Comparison of ENCODE assay signal across 10 cellular contexts in genomic region chrX:46279214-46279924, GRCh38.
DNase-seq lines count a peak whose midpoint lies in the region; ATAC-seq, FAIRE-seq and TF ChIP-seq lines count a peak whose summit lies in the region.
"Had no signal": no experiment of that assay in that cellular context is flagged by ENCODE, and none has a peak within 500 bp of the region (broad histone marks: within the 10 kb centered on the region; RNA-seq: fewer than 3 reads in every experiment).

No MANE protein-coding gene starts in this region.

- H3K14ac ChIP-seq in H1 (ENCODE audit: insufficient read length), result no peak overlapping the region

- H2BK120ac ChIP-seq in H1 (replicated peaks; ENCODE audit: low read depth, low read length), result no peak overlapping the region

- FAIRE-seq in H1 (lab: Jason Lieb, UNC), result peak; percentile 80

- no peaks in the 10 kb centered on the region for H3K36me3 ChIP-seq in NT2/D1 (ENCODE audit: insufficient read depth, insufficient read length, low read length)
- no peaks in the 10 kb centered on the region for H3K36me3 ChIP-seq in H1 (ENCODE audit: control insufficient read depth in 2 of 4, insufficient read depth in 4 of 4, low read length in 3 of 4)
- H3K36me3 ChIP-seq: right atrium auricular region had no signal

- POLR2A ChIA-PET in H1 (lab: Charles Lee; ENCODE audit: partially characterized antibody), result no interaction called here

- no peak for TF ChIP-seq POLR2A in H1 (IDR thresholded peaks at IDR 0.05; ENCODE audit: control extremely low read depth in 1 of 2, low read depth in 2 of 2, low read length in 2 of 2)

- H3K9ac ChIP-seq in NT2/D1 (ENCODE audit: insufficient read length, low read depth) (no peak overlapping the region), H1 (replicated peaks in 1 of 4; ENCODE audit: extremely low read depth in 1 of 4, low read depth in 3 of 4, low read length in 3 of 4) (no peak overlapping the region; a peak in 1 of 7 replicates)

- no peaks in the 10 kb centered on the region for H4K20me1 ChIP-seq in H1 (replicated peaks in 1 of 2; ENCODE audit: control insufficient read depth in 1 of 2, insufficient read depth in 2 of 2, low read length in 2 of 2)

- H3K4ac ChIP-seq in H1 (replicated peaks; ENCODE audit: insufficient read length, low read depth, low read length), result no peak overlapping the region

- no peaks in the 10 kb centered on the region for H3K79me2 ChIP-seq in H1 (ENCODE audit: control insufficient read depth in 1 of 2, insufficient read depth in 2 of 2, low read length in 2 of 2)

- H2BK12ac ChIP-seq in H1 (ENCODE audit: low read depth, low read length), result no peak overlapping the region

- H3K23ac ChIP-seq in H1 (ENCODE audit: insufficient read length), result no peak overlapping the region

- no peaks in the 10 kb centered on the region for H3K79me1 ChIP-seq in H1 (ENCODE audit: low read depth, low read length)

- no peak for TF ChIP-seq EP300 in H1 (IDR thresholded peaks at IDR 0.05; ENCODE audit: borderline replicate concordance in 1 of 2, low read depth in 2 of 2, low read length in 2 of 2)

- peak overlapping the region; percentile 32 to 45; a peak in 2 of 4 replicates for H3K4me2 ChIP-seq in H1 (ENCODE audit: insufficient read depth in 1 of 2, low read depth in 2 of 2, low read length in 2 of 2)

- H4K5ac ChIP-seq in H1 (ENCODE audit: insufficient read length, low read depth, low read length), result no peak overlapping the region

- H3K18ac ChIP-seq in H1 (ENCODE audit: extremely low read depth, low read length), result no peak overlapping the region

- no peak overlapping the region for H2AK5ac ChIP-seq in H1 (ENCODE audit: low read depth, low read length)

- H4K91ac ChIP-seq in H1 (replicated peaks; ENCODE audit: insufficient read length, low read length), result no peak overlapping the region

- peak; percentile 6 for DNase-seq in activated T-cell treated with anti-CD3 and anti-CD28 coated beads for 4 hours
- no peak for DNase-seq in activated T-cell treated with anti-CD3 and anti-CD28 coated beads, Interleukin-2, amount 50 U/mL, for 48 hours
- peak; percentile 11 for DNase-seq in NT2/D1 (ENCODE audit: low read depth, low spot score)
- DNase-seq in H1 (ENCODE audit: low read depth in 1 of 2, low spot score in 2 of 2), result no peak
- no peak for DNase-seq in retinal pigment epithelial cell (ENCODE audit: low read depth)
- DNase-seq in NCI-H1930 (lab: John Stamatoyannopoulos, UW), result no peak
- DNase-seq: NCI-H2081 treated with DMSO at 0.1 percent for 48 hours had no signal

- 38% methylated on average over 4 of the region's 4 CpGs; no CpG with 5 or more reads in 1 of the 2 experiments for WGBS in H1 (ENCODE audit: extremely low coverage in 1 of 2, insufficient coverage in 1 of 2, insufficient read length in 1 of 2, insufficient replicate concordance in 2 of 2, low coverage in 1 of 2, low lambda C conversion rate in 2 of 2, missing lambda C conversion rate in 1 of 2), 2 experiments

- no peak overlapping the region for H2BK15ac ChIP-seq in H1 (ENCODE audit: low read length)

- CTCF ChIA-PET in H1 (lab: Charles Lee; ENCODE audit: partially characterized antibody), result no interaction called here

- TF ChIP-seq CTCF in H1 (IDR thresholded peaks at IDR 0.05; ENCODE audit: control extremely low read depth in 1 of 3, insufficient read depth in 1 of 3, low read depth in 1 of 3, low read length in 3 of 3) (no peak), retinal pigment epithelial cell (conservative IDR thresholded peaks at IDR 0.05; ENCODE audit: low read depth, low read length) (peak; percentile 24)

- peak overlapping the region; percentile 91; the same call in 1 of the 2 replicates for H2AFZ ChIP-seq in H1 (ENCODE audit: low read length)

- H3K9me3 ChIP-seq in NT2/D1 (ENCODE audit: insufficient read depth, low read length) (no peaks in the 10 kb centered on the region), H1 (ENCODE audit: insufficient read depth in 2 of 2, low read depth in 1 of 2, low read length in 1 of 2) (no peaks in the 10 kb centered on the region; a peak in 1 of 4 replicates)
- H3K9me3 ChIP-seq: right atrium auricular region had no signal

- no peak overlapping the region for H3K27ac ChIP-seq in H1 (ENCODE audit: low read depth, low read length)
- H3K27ac ChIP-seq: right atrium auricular region had no signal

- no peaks in the 10 kb centered on the region for H3K23me2 ChIP-seq in H1 (ENCODE audit: low read depth, low read length)

- no peak overlapping the region for H3K56ac ChIP-seq in H1 (replicated peaks; ENCODE audit: insufficient read length, low read depth, low read length)

- no peaks in the 10 kb centered on the region for H3K27me3 ChIP-seq in NT2/D1 (ENCODE audit: insufficient read depth, insufficient read length)
- no peaks in the 10 kb centered on the region for H3K27me3 ChIP-seq in H1 (replicated peaks in 1 of 4; ENCODE audit: control insufficient read depth in 3 of 4, extremely low read depth in 1 of 4, insufficient read depth in 3 of 4, low read length in 3 of 4)
- H3K27me3 ChIP-seq: right atrium auricular region had no signal

- no peaks in the 10 kb centered on the region for H3K4me1 ChIP-seq in NT2/D1 (ENCODE audit: insufficient read depth, insufficient read length)
- peaks cover 0 to 5% (median 2%) of the 10 kb centered on the region in 4 experiments; a peak in 2 of 7 replicates for H3K4me1 ChIP-seq in H1 (replicated peaks in 1 of 4; ENCODE audit: control insufficient read depth in 3 of 4, insufficient read depth in 4 of 4, low read length in 3 of 4)
- H3K4me1 ChIP-seq: right atrium auricular region had no signal

- H4K8ac ChIP-seq in H1 (ENCODE audit: extremely low read depth, insufficient read depth, low read length), result no peak overlapping the region; the same call in 1 of the 2 replicates

- H2BK20ac ChIP-seq in H1 (ENCODE audit: low read length), result 0 out of 2 replicates have a peak overlapping the region, but pooled peaks have one; percentile 61

- no peak overlapping the region for H2BK5ac ChIP-seq in H1 (ENCODE audit: low read depth, low read length)

- TF ChIP-seq RAD21 in H1 (IDR thresholded peaks at IDR 0.05 in 1 of 2, conservative IDR thresholded peaks at IDR 0.05 in 1 of 2; ENCODE audit: low read depth in 2 of 2, low read length in 2 of 2), result no peak

- ATAC-seq in HG02678 (IDR thresholded peaks at IDR 0.05; ENCODE audit: unreplicated experiment) (no peak), GM21737 (IDR thresholded peaks at IDR 0.05; ENCODE audit: unreplicated experiment) (no peak)

- H3K4me3 ChIP-seq in NT2/D1 (ENCODE audit: insufficient read length, low read depth), result no peak overlapping the region
- H3K4me3 ChIP-seq in H1 (ENCODE audit: extremely low read depth in 1 of 4, insufficient read depth in 2 of 4, low read depth in 3 of 4, low read length in 4 of 4), result no peak overlapping the region
- H3K4me3 ChIP-seq in retinal pigment epithelial cell (ENCODE audit: low read length), result no peak overlapping the region
- H3K4me3 ChIP-seq: right atrium auricular region had no signal

TF ChIP-seq in H1, 55 proteins besides CTCF, POLR2A, EP300 and RAD21 (continues in another document):
- no peak for TF ChIP-seq CHD1 (IDR thresholded peaks at IDR 0.05; ENCODE audit: low read depth, low read length)
- no peak for TF ChIP-seq BCL11A (IDR thresholded peaks at IDR 0.05; ENCODE audit: low read depth in 2 of 2, low read length in 2 of 2)
- TF ChIP-seq SP1 (IDR thresholded peaks at IDR 0.05; ENCODE audit: low read depth, low read length), result no peak
- TF ChIP-seq USF2 (IDR thresholded peaks at IDR 0.05; ENCODE audit: low read length), result no peak

Comparison
In these comparisons a context has a peak if more than half of its experiments do, and no peak if none do; other contexts are left out.
1. DNase-seq: peak in activated T-cell treated with anti-CD3 and anti-CD28 coated beads for 4 hours (single experiment) and NT2/D1 (single experiment); none in activated T-cell treated with anti-CD3 and anti-CD28 coated beads, Interleukin-2, amount 50 U/mL, for 48 hours (0 of 2), H1 (0 of 2), retinal pigment epithelial cell (single experiment) and NCI-H1930 (0 of 2).